Comparison of ENCODE assay signal across 8 cellular contexts in genomic region chr17:81515530-81516041, GRCh38. TPM values are rescaled to one million over a fixed set of nuclear protein-coding genes. Genes with fewer than 3 reads are reported as not detected.
DNase-seq lines count a peak whose midpoint lies in the region; TF ChIP-seq lines count a peak whose summit lies in the region.

No MANE protein-coding gene starts in this region.

- peak overlapping the region; percentile 81 for H3K9ac ChIP-seq in parathyroid adenoma

- H3K27me3 ChIP-seq in DOHH2 (ENCODE audit: control insufficient read depth, low read length) (no peaks in the 10 kb centered on the region), parathyroid adenoma (ENCODE audit: control insufficient read depth, insufficient read depth, low read length) (no peaks in the 10 kb centered on the region)

- H3K4me2 ChIP-seq in DOHH2 (ENCODE audit: low read length) (peak overlapping the region; percentile 84), parathyroid adenoma (ENCODE audit: low read length) (peak overlapping the region; percentile 94)

- H3K79me2 ChIP-seq in DOHH2 (ENCODE audit: control insufficient read depth, low read length) (peaks cover 54% of the 10 kb centered on the region), parathyroid adenoma (peaks cover 11% of the 10 kb centered on the region)

- peaks cover 62% of the 10 kb centered on the region for H3F3A ChIP-seq in DOHH2 (ENCODE audit: control insufficient read depth, insufficient read depth)

- TF ChIP-seq CTCF in DOHH2 (IDR thresholded peaks at IDR 0.05; ENCODE audit: low read depth, low read length, poor library complexity, severe bottlenecking) (no peak), WI38 (IDR thresholded peaks at IDR 0.05; ENCODE audit: low read depth, low read length) (no peak), fibroblast of the aortic adventitia (IDR thresholded peaks at IDR 0.05; ENCODE audit: insufficient read depth, low read length) (no peak), parathyroid adenoma (IDR thresholded peaks at IDR 0.05) (no peak)

- H3K4me1 ChIP-seq in DOHH2 (ENCODE audit: control insufficient read depth, low read length), result peaks cover 69% of the 10 kb centered on the region
- H3K4me1 ChIP-seq in parathyroid adenoma, result peaks cover 15% of the 10 kb centered on the region

- no peaks in the 10 kb centered on the region for H3K9me3 ChIP-seq in DOHH2 (ENCODE audit: control insufficient read depth, insufficient read depth, low read length)
- H3K9me3 ChIP-seq in parathyroid adenoma (ENCODE audit: control insufficient read depth, low read length), result no peaks in the 10 kb centered on the region

- DNase-seq in fibroblast of the aortic adventitia (ENCODE audit: low read depth) (no peak), NCI-H1694 (lab: John Stamatoyannopoulos, UW) (no peak), NCI-H524 (lab: John Stamatoyannopoulos, UW) (no peak), globus pallidus (ENCODE audit: low spot score) (no peak), HUDEP-2 (lab: John Stamatoyannopoulos, UW; ENCODE audit: unreplicated experiment in 76 of 76) (no peak)

- H3K4me3 ChIP-seq in DOHH2 (ENCODE audit: low read length) (peak overlapping the region; percentile 88), WI38 (ENCODE audit: low read depth, low read length) (peak overlapping the region; percentile 67), fibroblast of the aortic adventitia (ENCODE audit: low read depth, low read length) (peak overlapping the region; percentile 76), parathyroid adenoma (ENCODE audit: low read depth, low read length) (peak overlapping the region; percentile 89)

- peaks cover 18% of the 10 kb centered on the region for H4K20me1 ChIP-seq in DOHH2 (ENCODE audit: control insufficient read depth, insufficient read depth, low read depth, low read length)

- H3K36me3 ChIP-seq in DOHH2 (ENCODE audit: control insufficient read depth, low read length), result peaks cover 32% of the 10 kb centered on the region
- H3K36me3 ChIP-seq in parathyroid adenoma (ENCODE audit: control insufficient read depth, insufficient read depth, low read length), result no peaks in the 10 kb centered on the region

- peak overlapping the region; percentile 72 for H2AFZ ChIP-seq in parathyroid adenoma

- H3K9me2 ChIP-seq in DOHH2 (replicated peaks; ENCODE audit: control insufficient read depth, low read length), result no peaks in the 10 kb centered on the region

- H3K27ac ChIP-seq in DOHH2 (ENCODE audit: low read depth, low read length), result peak overlapping the region; percentile 93
- peak overlapping the region; percentile 100 for H3K27ac ChIP-seq in parathyroid adenoma

RNA-seq across cellular contexts. Expression of gene ACTG1, which starts 3.0 kb away (rescaled TPM):
- 3,211 and 6,650 TPM in 2 replicates for total RNA-seq in fibroblast of the aortic adventitia (ENCODE audit: low replicate concordance)

RNA-seq across cellular contexts. Expression of gene FSCN2, which starts 12.6 kb away (rescaled TPM):
- 1.3 and 1.8 TPM in 2 replicates for total RNA-seq in fibroblast of the aortic adventitia (ENCODE audit: low replicate concordance)

RNA-seq across cellular contexts. Expression of gene FAAP100, which starts 36.6 kb away (rescaled TPM):
- 31.7 and 32.4 TPM in 2 replicates for total RNA-seq in fibroblast of the aortic adventitia (ENCODE audit: low replicate concordance)
